Comparison of ENCODE assay signal across 8 cellular contexts in the genomic region with DNA sequence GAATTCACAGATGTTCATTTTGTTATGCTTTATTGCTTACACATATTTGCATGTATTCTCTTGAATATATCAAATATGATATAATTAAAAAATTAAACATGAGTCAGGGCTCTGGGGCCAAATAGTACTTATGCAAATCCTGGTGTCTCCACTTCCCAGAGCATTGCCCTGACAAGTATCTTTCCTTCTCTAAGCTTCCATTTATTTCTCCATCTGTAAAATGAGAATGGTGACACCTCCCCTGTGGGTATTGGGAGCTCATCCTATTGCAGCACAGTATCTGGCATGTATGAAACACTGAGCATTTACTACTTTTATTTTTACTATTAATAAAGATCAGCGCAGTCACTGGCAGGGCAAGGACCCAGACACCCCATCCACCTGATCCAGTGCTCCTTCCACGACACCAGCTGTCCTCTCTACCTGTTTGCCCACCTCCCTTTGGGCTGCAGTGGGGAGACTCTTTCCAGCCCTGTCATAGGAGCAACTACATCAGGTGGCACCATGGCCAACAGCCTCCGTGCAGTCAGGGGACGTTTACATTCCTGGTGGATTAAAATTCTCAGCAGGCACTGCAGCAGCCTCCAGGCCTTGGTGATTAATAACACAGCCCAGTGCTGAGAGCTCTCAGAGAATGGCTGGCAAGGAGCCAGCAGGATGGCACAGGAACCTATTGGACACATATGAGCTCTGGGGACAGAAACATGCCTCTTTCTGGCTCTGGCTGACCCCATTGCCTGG.
DNase-seq lines count a peak whose midpoint lies in the region; TF ChIP-seq lines count a peak whose summit lies in the region.

No MANE protein-coding gene starts in this region.

- intact Hi-C loops in lower leg skin (cut with DNase I; ENCODE audit: low total_unique reads) = no loop called here

- 43 to 52% methylated on average over 4 of the region's 4 CpGs for WGBS in lower leg skin, 2 donors

- TF ChIP-seq CTCF in lower leg skin (IDR thresholded peaks at IDR 0.05) = no peak

- H3K4me3 ChIP-seq in lower leg skin (ENCODE audit: low read depth, poor library complexity, severe bottlenecking) = no peak overlapping the region

- DNase-seq in D341Med (ENCODE audit: low spot score) (peak; percentile 72), NCI-H1092 treated with DMSO at 0.1 percent for 48 hours (lab: John Stamatoyannopoulos, UW) (peak; percentile 9), astrocyte of the hippocampus (ENCODE audit: low read depth, low spot score) (peak; percentile 88), lower leg skin (ENCODE audit: low spot score in 2 of 2) (peak; percentile 29 to 83), HUDEP-2 (lab: John Stamatoyannopoulos, UW; ENCODE audit: unreplicated experiment in 76 of 76) (no peak), GOT3 (lab: John Stamatoyannopoulos, UW) (no peak), GM19240 (ENCODE audit: insufficient read length, low spot score) (no peak)
- DNase-seq in effector CD4-positive, alpha-beta T cell = no peak

- no peak for TF ChIP-seq POLR2A in lower leg skin (IDR thresholded peaks at IDR 0.05)

Comparison
In these comparisons a context has a peak if more than half of its experiments do, and no peak if none do; other contexts are left out.
1. DNase-seq: peak in D341Med (single experiment), NCI-H1092 treated with DMSO at 0.1 percent for 48 hours (single experiment), astrocyte of the hippocampus (single experiment) and lower leg skin (2 of 2); none in HUDEP-2 (0 of 76), GOT3 (single experiment), effector CD4-positive, alpha-beta T cell (single experiment) and GM19240 (single experiment).